ENCODE assay signal across 15 cellular contexts in the genomic region with DNA sequence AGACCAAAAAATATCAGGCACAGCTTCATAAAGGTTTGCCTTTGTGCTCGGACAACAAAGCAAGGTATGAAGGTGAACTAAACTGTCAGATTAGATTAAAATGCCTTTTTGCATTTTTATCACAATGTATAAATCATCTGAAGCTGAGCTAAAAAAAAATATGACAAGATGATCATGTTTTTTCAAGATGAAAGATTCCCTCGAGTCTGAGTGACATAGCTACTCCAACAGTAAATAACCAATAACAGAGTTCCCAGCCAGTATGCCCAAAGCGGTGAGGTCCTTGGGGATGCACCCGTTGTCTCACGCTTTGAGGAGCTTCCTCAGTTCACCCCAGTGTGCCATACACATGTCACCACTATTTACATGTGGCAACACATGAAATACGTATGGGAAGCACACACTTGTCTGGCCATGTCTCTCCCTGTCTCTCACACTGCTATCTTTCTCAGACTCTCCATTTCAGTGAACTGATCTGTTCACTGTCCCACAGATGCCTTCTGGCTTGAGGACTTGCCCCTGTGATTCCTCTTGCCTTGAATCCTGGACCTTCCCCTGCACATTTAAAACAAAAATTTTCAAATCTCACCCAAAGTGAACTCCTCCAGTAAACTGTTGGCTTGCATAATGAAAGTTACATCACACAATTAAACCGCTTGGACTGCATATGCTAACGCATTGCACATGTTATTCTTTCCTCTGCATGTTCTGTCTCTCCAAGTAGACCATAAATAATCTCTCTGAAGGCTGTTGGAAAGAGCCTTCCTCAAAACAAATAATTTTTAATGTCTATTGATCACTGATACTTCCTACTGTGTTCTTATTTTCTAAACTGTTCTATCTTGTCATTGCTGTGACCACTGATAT. TPM values are rescaled to one million over a fixed set of nuclear protein-coding genes. Genes with fewer than 3 reads are reported as not detected.
DNase-seq lines count a peak whose midpoint lies in the region; ATAC-seq and TF ChIP-seq lines count a peak whose summit lies in the region.
"Had no signal": no experiment of that assay in that cellular context is flagged by ENCODE, and none has a peak within 500 bp of the region (broad histone marks: within the 10 kb centered on the region; RNA-seq: fewer than 3 reads in every experiment).

No MANE protein-coding gene starts in this region.

- peak overlapping the region in 1 of 2 donors; percentile 43 for H3K4me3 Mint-ChIP-seq in CD14-positive monocyte
- H3K4me3 Mint-ChIP-seq in natural killer cell treated with Interleukin-12 subunit alpha and Interleukin-12 subunit beta and Interleukin-15 and Interleukin-18, amount 100 ng/mL, for 72 hours = peak overlapping the region; percentile 9
- H3K4me3 Mint-ChIP-seq: activated naive CD4-positive, alpha-beta T cell treated with anti-CD3 and anti-CD28 coated beads for 36 hours had no signal

- H3K36me3 Mint-ChIP-seq in CD14-positive monocyte = peaks cover 15 to 17% of the 10 kb centered on the region in 2 donors
- no peaks in the 10 kb centered on the region for H3K36me3 Mint-ChIP-seq in natural killer cell treated with Interleukin-12 subunit alpha and Interleukin-12 subunit beta and Interleukin-15 and Interleukin-18, amount 100 ng/mL, for 72 hours

- H3K27ac Mint-ChIP-seq in CD14-positive monocyte = peak overlapping the region; percentile 68 to 97 (median 88)
- peak overlapping the region; percentile 93 to 95 for H3K27ac Mint-ChIP-seq in natural killer cell treated with Interleukin-12 subunit alpha and Interleukin-12 subunit beta and Interleukin-15 and Interleukin-18, amount 100 ng/mL, for 72 hours

- H3K27me3 ChIP-seq in adipocyte (replicated peaks; ENCODE audit: control insufficient read depth, insufficient read depth, low read length) (no peaks in the 10 kb centered on the region), gastroesophageal sphincter (no peaks in the 10 kb centered on the region)
- H3K27me3 ChIP-seq: testis had no signal

- POLR2A ChIA-PET in HEK293T (lab: Yijun Ruan, JAX) = no interaction called here

- no peak for TF ChIP-seq POLR2A in gastroesophageal sphincter (IDR thresholded peaks at IDR 0.05)

- CTCF ChIA-PET in HEK293T (lab: Yijun Ruan, JAX) = no interaction called here

- peaks cover 8% of the 10 kb centered on the region for H3K9me3 ChIP-seq in adipocyte (ENCODE audit: control insufficient read depth, low read length)
- peaks cover 0 to 15% (median 0%) of the 10 kb centered on the region in 3 donors for H3K9me3 ChIP-seq in gastroesophageal sphincter
- H3K9me3 ChIP-seq: testis had no signal

- TF ChIP-seq EP300 in gastroesophageal sphincter (IDR thresholded peaks at IDR 0.05) = no peak

- 60 to 88% methylated on average over 4 to 8 of the region's 8 CpGs for WGBS in gastroesophageal sphincter (ENCODE audit: low coverage in 1 of 2), 2 donors

- DNase-seq in CD14-positive monocyte (ENCODE audit: low spot score) (no peak), HCEC 1CT (peak; percentile 1), adipocyte (ENCODE audit: low read depth) (peak; percentile 74), HEK293T (ENCODE audit: extremely low spot score) (no peak)
- no peak for DNase-seq in natural killer cell treated with Interleukin-12 subunit alpha and Interleukin-12 subunit beta and Interleukin-15 and Interleukin-18, amount 100 ng/mL, for 72 hours (ENCODE audit: low spot score)
- no peak for DNase-seq in stimulated activated CD4-positive, alpha-beta T cell treated with anti-CD3 and anti-CD28 coated beads, Interleukin-4, amount 100 ng/mL, for 24 hours
- DNase-seq: activated naive CD4-positive, alpha-beta T cell treated with anti-CD3 and anti-CD28 coated beads for 36 hours; nucleus accumbens; T1000; testis had no signal

- H3K4me1 ChIP-seq in adipocyte (ENCODE audit: control insufficient read depth, insufficient read depth, low read length) (peaks cover 21% of the 10 kb centered on the region), gastroesophageal sphincter (peaks cover 0 to 24% (median 7%) of the 10 kb centered on the region in 3 donors)

- TF ChIP-seq CTCF in CD14-positive monocyte (IDR thresholded peaks at IDR 0.05) (no peak), gastroesophageal sphincter (IDR thresholded peaks at IDR 0.05) (no peak)

- intact Hi-C loops in CD14-positive monocyte (cut with micrococcal nuclease) = loop anchor here (10.0 kb wide), 3 partner anchors 208 to 308 kb away; partner anchors contain the start of gene HBP1 (in 1 of the 2)

- no peaks in the 10 kb centered on the region for H3K27me3 Mint-ChIP-seq in CD14-positive monocyte (ENCODE audit: low read depth in 3 of 3)
- no peaks in the 10 kb centered on the region for H3K27me3 Mint-ChIP-seq in natural killer cell treated with Interleukin-12 subunit alpha and Interleukin-12 subunit beta and Interleukin-15 and Interleukin-18, amount 100 ng/mL, for 72 hours

- H3K4me3 ChIP-seq in adipocyte (ENCODE audit: low read length) (no peak overlapping the region), gastroesophageal sphincter (no peak overlapping the region)
- H3K4me3 ChIP-seq: GM12878, smooth muscle cell, testis had no signal

- H3K27ac ChIP-seq in gastroesophageal sphincter = no peak overlapping the region
- H3K27ac ChIP-seq: epithelial cell of prostate, testis had no signal

- no peak overlapping the region for H3K9ac ChIP-seq in adipocyte (ENCODE audit: low read length)

- ATAC-seq in natural killer cell treated with Interleukin-12 subunit alpha and Interleukin-12 subunit beta and Interleukin-15 and Interleukin-18, amount 100 ng/mL, for 72 hours = no peak
- ATAC-seq in gastroesophageal sphincter = no peak
- ATAC-seq: GM12878, Panc1 had no signal

- peaks cover 76% of the 10 kb centered on the region for H3K4me1 Mint-ChIP-seq in CD14-positive monocyte
- peaks cover 48 to 54% of the 10 kb centered on the region in 2 donors for H3K4me1 Mint-ChIP-seq in natural killer cell treated with Interleukin-12 subunit alpha and Interleukin-12 subunit beta and Interleukin-15 and Interleukin-18, amount 100 ng/mL, for 72 hours (ENCODE audit: low read depth in 2 of 2)

- H3K9me3 Mint-ChIP-seq in CD14-positive monocyte = peaks cover under 1 to 17% (median 14%) of the 10 kb centered on the region in 7 donors
- H3K9me3 Mint-ChIP-seq in natural killer cell treated with Interleukin-12 subunit alpha and Interleukin-12 subunit beta and Interleukin-15 and Interleukin-18, amount 100 ng/mL, for 72 hours = peaks cover 3% of the 10 kb centered on the region
- H3K9me3 Mint-ChIP-seq: activated naive CD4-positive, alpha-beta T cell treated with anti-CD3 and anti-CD28 coated beads for 36 hours had no signal

- H3K36me3 ChIP-seq in adipocyte (ENCODE audit: control insufficient read depth, insufficient read depth, low read length, severe bottlenecking) (no peaks in the 10 kb centered on the region), gastroesophageal sphincter (no peaks in the 10 kb centered on the region)

TF ChIP-seq in HEK293T, 16 proteins besides CTCF, POLR2A, EP300 and RAD21:
- no peak for TF ChIP-seq L3MBTL2 (conservative IDR thresholded peaks at IDR 0.05)
- no peak for TF ChIP-seq FOXA1 (IDR thresholded peaks at IDR 0.05)
- TF ChIP-seq SUZ12 (IDR thresholded peaks at IDR 0.05) = no peak
- TF ChIP-seq CTBP1 (IDR thresholded peaks at IDR 0.05; ENCODE audit: borderline replicate concordance) = no peak
- TF ChIP-seq HDGF (IDR thresholded peaks at IDR 0.05; ENCODE audit: borderline replicate concordance) = no peak
- TF ChIP-seq ZNF384 (IDR thresholded peaks at IDR 0.05) = no peak
- TF ChIP-seq FOXM1 (IDR thresholded peaks at IDR 0.05; ENCODE audit: borderline replicate concordance) = no peak
- no peak for TF ChIP-seq SP1 (IDR thresholded peaks at IDR 0.05)
- TF ChIP-seq FOXK2 (IDR thresholded peaks at IDR 0.05) = no peak
- TF ChIP-seq BHLHE40 (IDR thresholded peaks at IDR 0.05; ENCODE audit: borderline replicate concordance) = no peak
- no peak for TF ChIP-seq NFRKB (IDR thresholded peaks at IDR 0.05)
- TF ChIP-seq ELF4 (IDR thresholded peaks at IDR 0.05) = no peak
- TF ChIP-seq PKNOX1 (IDR thresholded peaks at IDR 0.05) = no peak
- TF ChIP-seq LEF1 (IDR thresholded peaks at IDR 0.05; ENCODE audit: borderline replicate concordance) = no peak

RNA-seq across cellular contexts. Expression of gene PIK3CG, which starts 2.5 kb away (rescaled TPM):
- polyA plus RNA-seq in CD14-positive monocyte = 10 to 100 TPM; 20.7 to 31.2 TPM
- total RNA-seq in natural killer cell treated with Interleukin-12 subunit alpha and Interleukin-12 subunit beta and Interleukin-15 and Interleukin-18, amount 100 ng/mL, for 72 hours = 10 to 100 TPM; 64.2 to 80.7 TPM
- 1 to 10 TPM; 1.4 to 4.0 (median 2.5) TPM for total RNA-seq in gastroesophageal sphincter
- total RNA-seq: smooth muscle cell had no signal
- polyA plus RNA-seq: smooth muscle cell had no signal

Comparison
In these comparisons a context has a peak if more than half of its experiments do, and no peak if none do; other contexts are left out.
1. DNase-seq: peak in HCEC 1CT (single experiment) and adipocyte (single experiment); none in CD14-positive monocyte (single experiment), natural killer cell treated with Interleukin-12 subunit alpha and Interleukin-12 subunit beta and Interleukin-15 and Interleukin-18, amount 100 ng/mL, for 72 hours (single experiment), HEK293T (single experiment) and stimulated activated CD4-positive, alpha-beta T cell treated with anti-CD3 and anti-CD28 coated beads, Interleukin-4, amount 100 ng/mL, for 24 hours (single experiment).
2. RNA of gene PIK3CG, which starts 2.5 kb away (total RNA-seq): 64.2 to 80.7 TPM in natural killer cell treated with Interleukin-12 subunit alpha and Interleukin-12 subunit beta and Interleukin-15 and Interleukin-18, amount 100 ng/mL, for 72 hours; 1.4 to 4.0 TPM in gastroesophageal sphincter; every median in the first group is over 10 times any median in the second.